1 cellular context compared by ENCODE assay signal in the genomic region with DNA sequence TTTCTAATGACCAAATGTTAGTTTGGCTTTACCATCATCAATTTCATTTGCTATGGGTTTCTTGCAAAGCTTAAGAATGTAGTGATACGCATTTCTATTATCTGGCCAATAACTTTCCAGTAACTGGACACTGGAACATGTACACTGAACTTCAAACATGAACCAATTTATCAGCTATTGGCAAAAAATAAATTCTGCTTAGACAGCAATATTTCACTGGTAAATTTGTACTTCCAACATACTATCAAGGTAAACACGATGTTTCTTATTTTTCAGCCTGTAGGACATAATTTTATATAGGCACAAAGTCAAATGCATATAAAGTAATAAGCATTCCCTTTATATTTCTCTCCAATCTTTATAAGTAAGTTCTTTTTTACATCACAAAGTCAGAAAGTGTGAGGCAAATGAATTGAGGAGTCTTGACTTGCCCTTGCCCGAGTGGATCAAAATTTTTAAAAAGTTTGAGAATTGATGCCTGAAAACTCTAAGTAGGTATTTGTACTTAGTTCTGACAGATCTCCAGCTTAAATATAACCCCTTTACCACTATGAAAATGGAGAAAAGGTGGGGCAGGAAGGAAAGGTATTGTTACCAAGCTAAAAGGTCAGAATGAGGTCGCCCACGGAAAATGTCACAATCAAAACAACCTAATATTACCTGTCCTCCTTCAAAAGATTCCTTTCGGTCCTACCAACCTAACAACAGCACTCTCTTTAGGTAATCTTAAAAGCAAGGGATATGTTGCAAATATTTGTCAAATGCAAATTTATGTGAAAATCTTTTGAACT.
TF ChIP-seq lines count a peak whose summit lies in the region.

No MANE protein-coding gene starts in this region.

TF ChIP-seq in K562, 482 proteins besides CTCF, POLR2A, EP300 and RAD21 (continues in another document):
- TF ChIP-seq ZNF280B (CRISPR knock-in tag; IDR thresholded peaks at IDR 0.05) (no peak), JUND (IDR thresholded peaks at IDR 0.05; ENCODE audit: borderline replicate concordance, low read depth, low read length) (no peak), JUND (tag; IDR thresholded peaks at IDR 0.05; ENCODE audit: borderline replicate concordance, low read depth, low read length) (no peak), YY1 (IDR thresholded peaks at IDR 0.05; ENCODE audit: borderline replicate concordance in 1 of 3, control insufficient read depth in 1 of 3, extremely low read depth in 1 of 3, insufficient read depth in 3 of 3, insufficient read length in 1 of 3, insufficient replicate concordance in 2 of 3, low read depth in 1 of 3, low read length in 2 of 3) (no peak), ZNF639 (CRISPR knock-in tag; conservative IDR thresholded peaks at IDR 0.05 in 1 of 2, IDR thresholded peaks at IDR 0.05 in 1 of 2) (no peak), PHTF2 (CRISPR knock-in tag; IDR thresholded peaks at IDR 0.05) (no peak), PREB (CRISPR knock-in tag; IDR thresholded peaks at IDR 0.05) (no peak), DMBX1 (CRISPR knock-in tag; IDR thresholded peaks at IDR 0.05; ENCODE audit: borderline replicate concordance) (no peak), XRCC3 (IDR thresholded peaks at IDR 0.05) (no peak), ZNF740 (CRISPR knock-in tag; IDR thresholded peaks at IDR 0.05) (no peak), ZNF740 (tag; IDR thresholded peaks at IDR 0.05) (no peak), MAFF (IDR thresholded peaks at IDR 0.05; ENCODE audit: low read length) (peak; percentile 83), SREBF2 (CRISPR knock-in tag; IDR thresholded peaks at IDR 0.05) (no peak), MAFK (IDR thresholded peaks at IDR 0.05; ENCODE audit: low read length) (peak; percentile 86), ZNF436 (CRISPR knock-in tag; IDR thresholded peaks at IDR 0.05) (no peak), FOXA1 (IDR thresholded peaks at IDR 0.05; ENCODE audit: borderline replicate concordance) (no peak), ARID1B (IDR thresholded peaks at IDR 0.05) (no peak), PCBP2 (IDR thresholded peaks at IDR 0.05; ENCODE audit: low read depth, low read length, poor library complexity, severe bottlenecking) (no peak), EZH2 (IDR thresholded peaks at IDR 0.05; ENCODE audit: borderline replicate concordance, low read depth, low read length) (no peak), C11orf30 (IDR thresholded peaks at IDR 0.05; ENCODE audit: low read depth) (peak; percentile 85), ZNF316 (IDR thresholded peaks at IDR 0.05) (peak; percentile 94), EGR1 (conservative IDR thresholded peaks at IDR 0.05) (no peak), ZNF175 (CRISPR knock-in tag; IDR thresholded peaks at IDR 0.05; ENCODE audit: low read depth) (no peak), SP2 (IDR thresholded peaks at IDR 0.05; ENCODE audit: extremely low read depth, low read depth, low read length, poor library complexity, severe bottlenecking) (no peak), RBM22 (IDR thresholded peaks at IDR 0.05; ENCODE audit: low read depth, low read length, poor library complexity, severe bottlenecking) (no peak), MEF2D (tag; conservative IDR thresholded peaks at IDR 0.05; ENCODE audit: low read depth) (no peak), WHSC1 (IDR thresholded peaks at IDR 0.05; ENCODE audit: low read length) (no peak), SRSF7 (optimal IDR thresholded peaks at IDR 0.05; ENCODE audit: low read depth, low read length) (no peak), PHF21A (IDR thresholded peaks at IDR 0.05; ENCODE audit: borderline replicate concordance, low read depth) (no peak), ELK1 (CRISPR knock-in tag; IDR thresholded peaks at IDR 0.05) (no peak), ZNF583 (CRISPR knock-in tag; IDR thresholded peaks at IDR 0.05) (no peak), TSHZ1 (CRISPR knock-in tag; IDR thresholded peaks at IDR 0.05) (no peak), ZNF766 (CRISPR knock-in tag; conservative IDR thresholded peaks at IDR 0.05) (no peak), MAFG (tag; conservative IDR thresholded peaks at IDR 0.05) (peak; percentile 80), GATA2 (CRISPR knock-in tag; IDR thresholded peaks at IDR 0.05) (no peak), PPARD (CRISPR knock-in tag; IDR thresholded peaks at IDR 0.05) (no peak), KAT8 (IDR thresholded peaks at IDR 0.05; ENCODE audit: low read depth) (no peak), TRIM28 (IDR thresholded peaks at IDR 0.05) (no peak), ZNF707 (CRISPR knock-in tag; conservative IDR thresholded peaks at IDR 0.05) (no peak)
- TF ChIP-seq, protein P1, sequence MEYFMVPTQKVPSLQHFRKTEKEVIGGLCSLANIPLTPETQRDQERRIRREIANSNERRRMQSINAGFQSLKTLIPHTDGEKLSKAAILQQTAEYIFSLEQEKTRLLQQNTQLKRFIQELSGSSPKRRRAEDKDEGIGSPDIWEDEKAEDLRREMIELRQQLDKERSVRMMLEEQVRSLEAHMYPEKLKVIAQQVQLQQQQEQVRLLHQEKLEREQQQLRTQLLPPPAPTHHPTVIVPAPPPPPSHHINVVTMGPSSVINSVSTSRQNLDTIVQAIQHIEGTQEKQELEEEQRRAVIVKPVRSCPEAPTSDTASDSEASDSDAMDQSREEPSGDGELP (CRISPR knock-in tag; IDR thresholded peaks at IDR 0.05; ENCODE audit: borderline replicate concordance): no peak
- TF ChIP-seq, protein P2, sequence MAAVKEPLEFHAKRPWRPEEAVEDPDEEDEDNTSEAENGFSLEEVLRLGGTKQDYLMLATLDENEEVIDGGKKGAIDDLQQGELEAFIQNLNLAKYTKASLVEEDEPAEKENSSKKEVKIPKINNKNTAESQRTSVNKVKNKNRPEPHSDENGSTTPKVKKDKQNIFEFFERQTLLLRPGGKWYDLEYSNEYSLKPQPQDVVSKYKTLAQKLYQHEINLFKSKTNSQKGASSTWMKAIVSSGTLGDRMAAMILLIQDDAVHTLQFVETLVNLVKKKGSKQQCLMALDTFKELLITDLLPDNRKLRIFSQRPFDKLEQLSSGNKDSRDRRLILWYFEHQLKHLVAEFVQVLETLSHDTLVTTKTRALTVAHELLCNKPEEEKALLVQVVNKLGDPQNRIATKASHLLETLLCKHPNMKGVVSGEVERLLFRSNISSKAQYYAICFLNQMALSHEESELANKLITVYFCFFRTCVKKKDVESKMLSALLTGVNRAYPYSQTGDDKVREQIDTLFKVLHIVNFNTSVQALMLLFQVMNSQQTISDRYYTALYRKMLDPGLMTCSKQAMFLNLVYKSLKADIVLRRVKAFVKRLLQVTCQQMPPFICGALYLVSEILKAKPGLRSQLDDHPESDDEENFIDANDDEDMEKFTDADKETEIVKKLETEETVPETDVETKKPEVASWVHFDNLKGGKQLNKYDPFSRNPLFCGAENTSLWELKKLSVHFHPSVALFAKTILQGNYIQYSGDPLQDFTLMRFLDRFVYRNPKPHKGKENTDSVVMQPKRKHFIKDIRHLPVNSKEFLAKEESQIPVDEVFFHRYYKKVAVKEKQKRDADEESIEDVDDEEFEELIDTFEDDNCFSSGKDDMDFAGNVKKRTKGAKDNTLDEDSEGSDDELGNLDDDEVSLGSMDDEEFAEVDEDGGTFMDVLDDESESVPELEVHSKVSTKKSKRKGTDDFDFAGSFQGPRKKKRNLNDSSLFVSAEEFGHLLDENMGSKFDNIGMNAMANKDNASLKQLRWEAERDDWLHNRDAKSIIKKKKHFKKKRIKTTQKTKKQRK (IDR thresholded peaks at IDR 0.05; ENCODE audit: borderline replicate concordance, low read depth, low read length): no peak
- TF ChIP-seq, protein P3, sequence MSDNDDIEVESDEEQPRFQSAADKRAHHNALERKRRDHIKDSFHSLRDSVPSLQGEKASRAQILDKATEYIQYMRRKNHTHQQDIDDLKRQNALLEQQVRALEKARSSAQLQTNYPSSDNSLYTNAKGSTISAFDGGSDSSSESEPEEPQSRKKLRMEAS (CRISPR knock-in tag; IDR thresholded peaks at IDR 0.05): no peak
- TF ChIP-seq, protein P4, sequence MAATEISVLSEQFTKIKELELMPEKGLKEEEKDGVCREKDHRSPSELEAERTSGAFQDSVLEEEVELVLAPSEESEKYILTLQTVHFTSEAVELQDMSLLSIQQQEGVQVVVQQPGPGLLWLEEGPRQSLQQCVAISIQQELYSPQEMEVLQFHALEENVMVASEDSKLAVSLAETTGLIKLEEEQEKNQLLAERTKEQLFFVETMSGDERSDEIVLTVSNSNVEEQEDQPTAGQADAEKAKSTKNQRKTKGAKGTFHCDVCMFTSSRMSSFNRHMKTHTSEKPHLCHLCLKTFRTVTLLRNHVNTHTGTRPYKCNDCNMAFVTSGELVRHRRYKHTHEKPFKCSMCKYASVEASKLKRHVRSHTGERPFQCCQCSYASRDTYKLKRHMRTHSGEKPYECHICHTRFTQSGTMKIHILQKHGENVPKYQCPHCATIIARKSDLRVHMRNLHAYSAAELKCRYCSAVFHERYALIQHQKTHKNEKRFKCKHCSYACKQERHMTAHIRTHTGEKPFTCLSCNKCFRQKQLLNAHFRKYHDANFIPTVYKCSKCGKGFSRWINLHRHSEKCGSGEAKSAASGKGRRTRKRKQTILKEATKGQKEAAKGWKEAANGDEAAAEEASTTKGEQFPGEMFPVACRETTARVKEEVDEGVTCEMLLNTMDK (IDR thresholded peaks at IDR 0.05; ENCODE audit: borderline replicate concordance, insufficient read depth, low read depth, low read length, poor library complexity, severe bottlenecking): no peak
- TF ChIP-seq, protein P5, sequence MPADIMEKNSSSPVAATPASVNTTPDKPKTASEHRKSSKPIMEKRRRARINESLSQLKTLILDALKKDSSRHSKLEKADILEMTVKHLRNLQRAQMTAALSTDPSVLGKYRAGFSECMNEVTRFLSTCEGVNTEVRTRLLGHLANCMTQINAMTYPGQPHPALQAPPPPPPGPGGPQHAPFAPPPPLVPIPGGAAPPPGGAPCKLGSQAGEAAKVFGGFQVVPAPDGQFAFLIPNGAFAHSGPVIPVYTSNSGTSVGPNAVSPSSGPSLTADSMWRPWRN (IDR thresholded peaks at IDR 0.05; ENCODE audit: low read depth): no peak
